Comparison of ENCODE assay signal across 8 cellular contexts in genomic region chr11:87421422-87421821, GRCh38.
DNase-seq lines count a peak whose midpoint lies in the region; ATAC-seq and TF ChIP-seq lines count a peak whose summit lies in the region.

No MANE protein-coding gene starts in this region.

- H4K20me1 ChIP-seq in DOHH2 (ENCODE audit: control insufficient read depth, insufficient read depth, low read depth, low read length) (no peaks in the 10 kb centered on the region), neural progenitor cell (ENCODE audit: low read depth) (no peaks in the 10 kb centered on the region)

- H3K4me3 Mint-ChIP-seq in WTC11 = no peak overlapping the region
- no peak overlapping the region for H3K4me3 Mint-ChIP-seq in neural progenitor cell

- POLR2A ChIA-PET in WTC11 (lab: Charles Lee) = interaction anchor here (1.1 kb wide), 1 partner anchor 68 kb away, joined by 3 read pairs; no protein-coding TSS in a partner anchor

- no peak overlapping the region for H3K9ac ChIP-seq in neural progenitor cell

- H3K27me3 Mint-ChIP-seq in WTC11 (ENCODE audit: low read depth) (no peaks in the 10 kb centered on the region), neural progenitor cell (ENCODE audit: insufficient read depth, low read depth) (peaks cover 2% of the 10 kb centered on the region)

- TF ChIP-seq CTCF in DOHH2 (IDR thresholded peaks at IDR 0.05; ENCODE audit: low read depth, low read length, poor library complexity, severe bottlenecking) (peak; percentile 69), WTC11 (IDR thresholded peaks at IDR 0.05) (peak; percentile 59), fibroblast of villous mesenchyme (IDR thresholded peaks at IDR 0.05; ENCODE audit: insufficient read depth, low read depth, low read length) (peak; percentile 74), neural progenitor cell (IDR thresholded peaks at IDR 0.05) (peak; percentile 78)

- no peaks in the 10 kb centered on the region for H3K36me3 ChIP-seq in DOHH2 (ENCODE audit: control insufficient read depth, low read length)
- no peaks in the 10 kb centered on the region for H3K36me3 ChIP-seq in neural progenitor cell

- H3K4me1 ChIP-seq in DOHH2 (ENCODE audit: control insufficient read depth, low read length) (no peaks in the 10 kb centered on the region), neural progenitor cell (peaks cover 6% of the 10 kb centered on the region)

- no peaks in the 10 kb centered on the region for H3K27me3 ChIP-seq in DOHH2 (ENCODE audit: control insufficient read depth, low read length)
- no peaks in the 10 kb centered on the region for H3K27me3 ChIP-seq in neural progenitor cell

- DNase-seq in NCI-H2171 (lab: John Stamatoyannopoulos, UW) (peak; percentile 24), WTC11 (ENCODE audit: low spot score) (peak; percentile 32), fibroblast of villous mesenchyme (ENCODE audit: low read depth) (peak; percentile 83), neural progenitor cell (ENCODE audit: low spot score) (peak; percentile 79)

- H3F3A ChIP-seq in DOHH2 (ENCODE audit: control insufficient read depth, insufficient read depth) (no peaks in the 10 kb centered on the region), neural progenitor cell (ENCODE audit: low read depth) (no peaks in the 10 kb centered on the region)

- no peaks in the 10 kb centered on the region for H3K9me3 ChIP-seq in DOHH2 (ENCODE audit: control insufficient read depth, insufficient read depth, low read length)
- H3K9me3 ChIP-seq in neural progenitor cell (ENCODE audit: low read depth) = no peaks in the 10 kb centered on the region

- H3K27ac Mint-ChIP-seq in WTC11 (no peak overlapping the region), neural progenitor cell (no peak overlapping the region)

- ATAC-seq in GM19351 (IDR thresholded peaks at IDR 0.05; ENCODE audit: unreplicated experiment) = peak; percentile 88
- ATAC-seq in HG03280 (IDR thresholded peaks at IDR 0.05; ENCODE audit: unreplicated experiment) = peak; percentile 84
- ATAC-seq in WTC11 = peak; percentile 94
- ATAC-seq in GM18520 (IDR thresholded peaks at IDR 0.05; ENCODE audit: unreplicated experiment) = no peak

- H3K36me3 Mint-ChIP-seq in WTC11 (no peaks in the 10 kb centered on the region), neural progenitor cell (no peaks in the 10 kb centered on the region)

- CTCF ChIA-PET in WTC11 (lab: Charles Lee) = interaction anchor here (0.5 to 3.9 kb wide), 47 partner anchors 9 to 595 kb away, joined by 3 to 75 read pairs (median 4); partner anchors contain the start of gene TMEM135

- no peaks in the 10 kb centered on the region for H3K9me3 Mint-ChIP-seq in WTC11
- H3K9me3 Mint-ChIP-seq in neural progenitor cell = no peaks in the 10 kb centered on the region

- no peak overlapping the region for H3K27ac ChIP-seq in DOHH2 (ENCODE audit: low read depth, low read length)
- H3K27ac ChIP-seq in neural progenitor cell = no peak overlapping the region

- H3K4me1 Mint-ChIP-seq in WTC11 (peaks cover 11% of the 10 kb centered on the region), neural progenitor cell (peaks cover 3% of the 10 kb centered on the region)

- H3K4me3 ChIP-seq in DOHH2 (ENCODE audit: low read length) = no peak overlapping the region
- no peak overlapping the region for H3K4me3 ChIP-seq in fibroblast of villous mesenchyme (ENCODE audit: low read depth, low read length)
- no peak overlapping the region for H3K4me3 ChIP-seq in neural progenitor cell

- H3K4me2 ChIP-seq in DOHH2 (ENCODE audit: low read length) (no peak overlapping the region), neural progenitor cell (no peak overlapping the region)

- H3K79me2 ChIP-seq in DOHH2 (ENCODE audit: control insufficient read depth, low read length) = no peaks in the 10 kb centered on the region
- H3K79me2 ChIP-seq in neural progenitor cell (ENCODE audit: low read depth) = no peaks in the 10 kb centered on the region

- no peak overlapping the region for H2AFZ ChIP-seq in neural progenitor cell (replicated peaks)

- no peaks in the 10 kb centered on the region for H3K9me2 ChIP-seq in DOHH2 (replicated peaks; ENCODE audit: control insufficient read depth, low read length)

TF ChIP-seq in WTC11, 78 proteins besides CTCF, POLR2A, EP300 and RAD21:
- TF ChIP-seq TEAD4 (CRISPR knock-in tag; IDR thresholded peaks at IDR 0.05) (no peak), SOX15 (CRISPR knock-in tag; IDR thresholded peaks at IDR 0.05) (no peak)
TF ChIP-seq in WTC11: peak in this region for 0.

Comparison
In these comparisons a context has a peak if more than half of its experiments do, and no peak if none do; other contexts are left out.
1. DNase-seq: peak in every context shown above with its lines; median percentile 83 in fibroblast of villous mesenchyme; 79 in neural progenitor cell; 32 in WTC11; 24 in NCI-H2171.